Comparison of ENCODE assay signal across 18 cellular contexts in the genomic region with DNA sequence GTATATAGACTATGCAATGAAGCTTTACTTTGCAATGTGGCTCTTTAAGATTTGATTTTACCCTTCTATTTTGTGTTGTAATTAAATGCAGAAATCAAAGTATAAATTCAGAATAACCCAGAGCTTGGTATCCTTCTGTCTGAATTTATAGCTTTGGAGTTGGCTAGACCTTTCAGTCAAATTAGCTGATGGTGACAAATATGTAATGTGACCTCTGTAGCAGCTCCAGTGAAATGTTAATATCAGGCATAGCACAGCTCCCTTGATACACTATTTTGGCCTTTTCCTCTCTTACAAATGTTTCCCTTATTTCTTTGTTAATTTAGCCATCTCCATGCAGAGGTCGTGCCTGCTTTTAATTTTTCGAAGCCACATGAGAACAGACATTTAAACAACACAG.
"Had no signal": no experiment of that assay in that cellular context is flagged by ENCODE, and none has a peak within 500 bp of the region (broad histone marks: within the 10 kb centered on the region; RNA-seq: fewer than 3 reads in every experiment).

No MANE protein-coding gene starts in this region.

- H3K9me3 ChIP-seq: colonic mucosa, left ventricle myocardium inferior, mucosa of descending colon, pancreas, thyroid gland had no signal

- H3K36me3 ChIP-seq: colonic mucosa, left ventricle myocardium inferior, pancreas, thyroid gland had no signal

- H3K9me3 Mint-ChIP-seq: activated T-cell treated with anti-CD3 and anti-CD28 coated beads, Interleukin-2, amount 50 U/mL, for 72 hours; endodermal cell; naive thymus-derived CD4-positive, alpha-beta T cell; T-helper 1 cell treated with Interleukin-12 subunit alpha and Interleukin-12 subunit beta and Interleukin-4 antibody, amounts not matched to agents 30 μg/mL and 1 μg/mL, for 36 hours had no signal

- DNase-seq: activated CD4-positive, alpha-beta T cell treated with anti-CD3 and anti-CD28 coated beads, Interleukin-2, amount 50 U/mL, for 4 hours; activated gamma-delta T cell; activated T-cell treated with anti-CD3 and anti-CD28 coated beads, Interleukin-2, amount 50 U/mL, for 72 hours; caudate nucleus; colonic mucosa; endodermal cell; left ventricle myocardium inferior; naive thymus-derived CD4-positive, alpha-beta T cell; pancreas; stimulated activated CD4-positive, alpha-beta T cell treated with anti-CD3 and anti-CD28 coated beads, Interleukin-12 subunit alpha, Interleukin-12 subunit beta, amount 100 ng/mL, for 4 hours; stimulated activated CD4-positive, alpha-beta T cell treated with anti-CD3 and anti-CD28 coated beads, Interleukin-1b, Interleukin-23, amount 100 ng/mL, for 48 hours; stimulated activated CD8-positive, alpha-beta memory T cell treated with anti-CD3 and anti-CD28 coated beads, Interleukin-4, amount 100 ng/mL, for 48 hours; stimulated activated naive CD4-positive, alpha-beta T cell treated with Interleukin-2 at 50 U/mL for 16 hours; thyroid gland; WERI-Rb-1 had no signal

- H3K27ac Mint-ChIP-seq: activated naive CD8-positive, alpha-beta T cell; activated T-cell treated with anti-CD3 and anti-CD28 coated beads, Interleukin-2, amount 50 U/mL, for 72 hours; endodermal cell; T-helper 1 cell treated with Interleukin-12 subunit alpha and Interleukin-12 subunit beta and Interleukin-4 antibody, amounts not matched to agents 30 μg/mL and 1 μg/mL, for 36 hours had no signal

- ATAC-seq: activated T-cell treated with anti-CD3 and anti-CD28 coated beads, Interleukin-2, amount 50 U/mL, for 72 hours; mucosa of descending colon; naive thymus-derived CD4-positive, alpha-beta T cell; pancreas had no signal

- H3K27ac ChIP-seq: colonic mucosa, left ventricle myocardium inferior, pancreas, thyroid gland, WERI-Rb-1 had no signal

- H3K27me3 ChIP-seq: colonic mucosa, pancreas, thyroid gland had no signal

- H3K4me1 ChIP-seq: colonic mucosa had no signal

- H3K27me3 Mint-ChIP-seq: activated naive CD8-positive, alpha-beta T cell; naive thymus-derived CD4-positive, alpha-beta T cell had no signal

- H3K4me3 Mint-ChIP-seq: activated naive CD8-positive, alpha-beta T cell; activated T-cell treated with anti-CD3 and anti-CD28 coated beads, Interleukin-2, amount 50 U/mL, for 72 hours; endodermal cell; naive thymus-derived CD4-positive, alpha-beta T cell; T-helper 1 cell treated with Interleukin-12 subunit alpha and Interleukin-12 subunit beta and Interleukin-4 antibody, amounts not matched to agents 30 μg/mL and 1 μg/mL, for 36 hours had no signal

- H3K4me3 ChIP-seq: colonic mucosa, left ventricle myocardium inferior, mucosa of descending colon, pancreas, thyroid gland had no signal
